In the genomic region with DNA sequence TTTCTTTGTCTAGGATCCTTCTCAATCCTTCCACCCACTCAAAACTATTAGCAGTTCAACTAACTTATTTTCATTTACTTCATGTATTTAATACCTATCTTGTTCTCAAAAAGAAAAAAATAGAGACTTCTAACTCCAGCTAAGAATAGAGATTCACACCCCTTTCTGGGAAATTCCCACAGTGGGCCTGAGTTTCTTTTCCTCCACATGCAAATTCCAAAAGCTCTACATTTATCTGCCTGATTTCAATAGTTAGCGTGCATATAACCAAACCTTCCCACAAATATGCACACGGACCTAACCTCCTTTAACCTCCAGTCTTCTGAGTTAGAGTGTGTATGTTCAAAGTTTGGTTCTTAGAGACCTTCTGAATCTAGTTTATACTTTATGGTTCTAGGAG, we compare ENCODE assay signal across 32 cellular contexts.
"Had no signal": no experiment of that assay in that cellular context is flagged by ENCODE, and none has a peak within 500 bp of the region (broad histone marks: within the 10 kb centered on the region; RNA-seq: fewer than 3 reads in every experiment).

No MANE protein-coding gene starts in this region.

- H3K27ac Mint-ChIP-seq: activated B cell treated with CpG ODN at 0.5 μM for 24 hours; activated CD8-positive, alpha-beta T cell treated with anti-CD3 and anti-CD28 coated beads for 36 hours; activated naive CD8-positive, alpha-beta T cell; activated T-helper 17 cell treated with anti-CD3 and anti-CD28 coated beads, Interleukin-2, amount 50 U/mL, for 72 hours; brain; T-helper 2 cell treated with Interferon-gamma antibody and Interleukin-4, amounts not matched to agents 5 μg/mL and 100 μg/mL, for 36 hours had no signal

- H2AFZ ChIP-seq: hepatocyte had no signal

- H3K4me3 Mint-ChIP-seq: activated B cell treated with CpG ODN at 0.5 μM for 24 hours; activated CD8-positive, alpha-beta T cell treated with anti-CD3 and anti-CD28 coated beads for 36 hours; activated naive CD8-positive, alpha-beta T cell; activated T-cell treated with anti-CD3 and anti-CD28 coated beads, Interleukin-2, amount 50 U/mL, for 4 hours; activated T-helper 17 cell treated with anti-CD3 and anti-CD28 coated beads, Interleukin-2, amount 50 U/mL, for 72 hours; brain; T-helper 2 cell treated with Interferon-gamma antibody and Interleukin-4, amounts not matched to agents 5 μg/mL and 100 μg/mL, for 36 hours had no signal

- DNase-seq: activated B cell treated with CpG ODN at 0.5 μM for 24 hours; activated CD4-positive, alpha-beta T cell treated with anti-CD3 and anti-CD28 coated beads for 48 hours; activated CD4-positive, alpha-beta T cell treated with anti-CD3 and anti-CD28 coated beads, Interleukin-2, amount 50 U/mL, for 1 hour; activated CD4-positive, alpha-beta T cell treated with anti-CD3 and anti-CD28 coated beads, Interleukin-2, amount 50 U/mL, for 48 hours; activated CD8-positive, alpha-beta memory T cell treated with anti-CD3 and anti-CD28 coated beads for 24 hours; activated CD8-positive, alpha-beta T cell treated with anti-CD3 and anti-CD28 coated beads for 36 hours; activated effector memory CD4-positive, alpha-beta T cell treated with Interleukin-2 at 50 U/mL for 16 hours; activated gamma-delta T cell treated with Interleukin-2 at 50 U/mL for 16 hours; activated naive CD4-positive, alpha-beta T cell treated with anti-CD3 and anti-CD28 coated beads, Interleukin-2, amount 50 U/mL, for 16 hours; activated naive CD4-positive, alpha-beta T cell treated with Interleukin-2 at 50 U/mL for 16 hours; activated T-cell treated with anti-CD3 and anti-CD28 coated beads, Interleukin-2, amount 50 U/mL, for 4 hours; amniotic stem cell; anterior cingulate cortex; central memory CD4-positive, alpha-beta T cell; cerebellar nuclear complex; colonic mucosa; effector CD8-positive, alpha-beta T cell; esophagus squamous epithelium; foreskin melanocyte; heart right ventricle; T1000; WERI-Rb-1 had no signal

- ATAC-seq: activated CD4-positive, CD25-positive, alpha-beta regulatory T cell treated with anti-CD3 and anti-CD28 coated beads, Interleukin-2, amount 50 U/mL, for 24 hours; activated CD8-positive, alpha-beta T cell treated with anti-CD3 and anti-CD28 coated beads for 36 hours; activated T-cell treated with anti-CD3 and anti-CD28 coated beads, Interleukin-2, amount 50 U/mL, for 4 hours; activated T-helper 17 cell treated with anti-CD3 and anti-CD28 coated beads, Interleukin-2, amount 50 U/mL, for 72 hours; gastroesophageal sphincter; heart right ventricle had no signal

- H3K4me1 Mint-ChIP-seq: activated T-helper 17 cell treated with anti-CD3 and anti-CD28 coated beads, Interleukin-2, amount 50 U/mL, for 72 hours had no signal

- H3K36me3 ChIP-seq: breast epithelium, cardiac muscle cell, colonic mucosa, esophagus squamous epithelium, gastroesophageal sphincter, heart right ventricle, WERI-Rb-1 had no signal

- H3K36me3 Mint-ChIP-seq: activated naive CD8-positive, alpha-beta T cell had no signal

- H3K9me3 Mint-ChIP-seq: activated B cell treated with CpG ODN at 0.5 μM for 24 hours; activated CD8-positive, alpha-beta T cell treated with anti-CD3 and anti-CD28 coated beads for 36 hours; activated T-cell treated with anti-CD3 and anti-CD28 coated beads, Interleukin-2, amount 50 U/mL, for 4 hours; activated T-helper 17 cell treated with anti-CD3 and anti-CD28 coated beads, Interleukin-2, amount 50 U/mL, for 72 hours; brain; T-helper 2 cell treated with Interferon-gamma antibody and Interleukin-4, amounts not matched to agents 5 μg/mL and 100 μg/mL, for 36 hours had no signal

- H3K27me3 ChIP-seq: breast epithelium, cardiac muscle cell, colonic mucosa, esophagus squamous epithelium, gastroesophageal sphincter, hepatocyte had no signal

- H3K27ac ChIP-seq: breast epithelium, cardiac muscle cell, colonic mucosa, epithelial cell of prostate, esophagus squamous epithelium, gastroesophageal sphincter, heart right ventricle, hepatocyte, WERI-Rb-1 had no signal

- H3K4me1 ChIP-seq: breast epithelium, colonic mucosa, esophagus squamous epithelium, gastroesophageal sphincter, heart right ventricle had no signal

- H3K79me2 ChIP-seq: hepatocyte had no signal

- H3K9me3 ChIP-seq: breast epithelium, colonic mucosa, esophagus squamous epithelium, gastroesophageal sphincter, heart right ventricle had no signal

- H3K4me2 ChIP-seq: hepatocyte had no signal

- H3K4me3 ChIP-seq: breast epithelium, cardiac muscle cell, colonic mucosa, esophagus squamous epithelium, gastroesophageal sphincter, heart right ventricle, hepatocyte had no signal
